ENCODE assay signal across 6 cellular contexts in the genomic region with DNA sequence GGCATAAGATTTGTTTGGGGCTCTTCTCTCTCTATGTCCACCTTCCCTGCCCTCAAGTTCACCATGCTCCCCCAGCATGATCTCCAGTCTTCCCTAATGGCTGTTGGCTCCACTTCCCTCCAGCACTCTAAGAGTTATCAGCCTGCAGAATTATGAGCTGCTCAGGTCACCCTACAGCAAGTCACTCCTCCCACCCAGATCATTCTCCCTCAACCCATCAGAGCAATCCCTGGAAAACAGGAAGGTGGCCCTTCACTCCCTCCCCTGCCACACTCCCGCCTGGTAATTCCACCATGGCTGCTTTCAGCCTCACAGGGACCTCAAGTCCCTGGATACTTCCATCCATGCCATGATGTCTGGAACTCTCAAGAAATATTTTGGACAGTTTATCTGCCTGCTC.
"Had no signal": no experiment of that assay in that cellular context is flagged by ENCODE, and none has a peak within 500 bp of the region (broad histone marks: within the 10 kb centered on the region; RNA-seq: fewer than 3 reads in every experiment).

No MANE protein-coding gene starts in this region.

- H3K4me3 ChIP-seq: GM23338, K562 had no signal

- H3K4me3 Mint-ChIP-seq: GM23338, H9 had no signal

- ATAC-seq: GM23338, K562 had no signal

- DNase-seq: H9, HCEC 1CT, IMR-90, KG1 had no signal

- H3K27ac Mint-ChIP-seq: GM23338, H9 had no signal
